Comparison of ENCODE assay signal across 10 cellular contexts in genomic region chr4:86957214-86957613, GRCh38. TPM values are rescaled to one million over a fixed set of nuclear protein-coding genes. Genes with fewer than 3 reads are reported as not detected.
DNase-seq lines count a peak whose midpoint lies in the region; ATAC-seq and TF ChIP-seq lines count a peak whose summit lies in the region.
"Had no signal": no experiment of that assay in that cellular context is flagged by ENCODE, and none has a peak within 500 bp of the region (broad histone marks: within the 10 kb centered on the region; RNA-seq: fewer than 3 reads in every experiment).

No MANE protein-coding gene starts in this region.

- H3K36me3 ChIP-seq in RWPE2 (ENCODE audit: low read depth), result 0 out of 2 replicates have a peak, but pooled peaks cover 4% of the 10 kb centered on the region

- DNase-seq in RWPE2 (ENCODE audit: low spot score) (no peak), omental fat pad (ENCODE audit: low spot score) (no peak), NCI-H69 (lab: John Stamatoyannopoulos, UW) (no peak), NCI-H187 (lab: John Stamatoyannopoulos, UW) (no peak), NCI-H1694 treated with DMSO at 0.1 percent for 48 hours (lab: John Stamatoyannopoulos, UW) (no peak), NCI-H2227 treated with DMSO at 0.1 percent for 48 hours (lab: John Stamatoyannopoulos, UW) (no peak)

- no peak overlapping the region for H3K4me3 ChIP-seq in RWPE2 (ENCODE audit: severe bottlenecking)
- H3K4me3 ChIP-seq: skin epidermis had no signal

- ATAC-seq in GM19023 (IDR thresholded peaks at IDR 0.05; ENCODE audit: unreplicated experiment), result peak; percentile 36
- ATAC-seq in HG02884 (IDR thresholded peaks at IDR 0.05; ENCODE audit: unreplicated experiment), result peak; percentile 42
- peak; percentile 78 for ATAC-seq in RWPE2 (ENCODE audit: low read depth)
- ATAC-seq in omental fat pad (ENCODE audit: low FRiP score), result peak; percentile 73

- H3K4me1 ChIP-seq in RWPE2 (ENCODE audit: insufficient read depth, poor library complexity, severe bottlenecking), result peaks cover 3% of the 10 kb centered on the region

- no peaks in the 10 kb centered on the region for H3K27me3 ChIP-seq in RWPE2 (ENCODE audit: insufficient read depth, poor library complexity, severe bottlenecking)

- peak overlapping the region; percentile 3 for H3K27ac ChIP-seq in RWPE2 (ENCODE audit: poor library complexity, severe bottlenecking)
- H3K27ac ChIP-seq: VCaP had no signal

- H3K9me3 ChIP-seq in RWPE2 (ENCODE audit: severe bottlenecking), result no peaks in the 10 kb centered on the region

- TF ChIP-seq CTCF in RWPE2 (IDR thresholded peaks at IDR 0.05; ENCODE audit: poor library complexity, severe bottlenecking), result no peak
- no peak for TF ChIP-seq CTCF in omental fat pad (IDR thresholded peaks at IDR 0.05)

RNA-seq across cellular contexts. Expression of gene AFF1, which starts 22.4 kb away (rescaled TPM):
- total RNA-seq in omental fat pad, result 100 to 1,000 TPM in 2 of 4 donors, 10 to 100 TPM in 2; 89.4 to 138 (median 103) TPM
